8 cellular contexts compared by ENCODE assay signal in the genomic region with DNA sequence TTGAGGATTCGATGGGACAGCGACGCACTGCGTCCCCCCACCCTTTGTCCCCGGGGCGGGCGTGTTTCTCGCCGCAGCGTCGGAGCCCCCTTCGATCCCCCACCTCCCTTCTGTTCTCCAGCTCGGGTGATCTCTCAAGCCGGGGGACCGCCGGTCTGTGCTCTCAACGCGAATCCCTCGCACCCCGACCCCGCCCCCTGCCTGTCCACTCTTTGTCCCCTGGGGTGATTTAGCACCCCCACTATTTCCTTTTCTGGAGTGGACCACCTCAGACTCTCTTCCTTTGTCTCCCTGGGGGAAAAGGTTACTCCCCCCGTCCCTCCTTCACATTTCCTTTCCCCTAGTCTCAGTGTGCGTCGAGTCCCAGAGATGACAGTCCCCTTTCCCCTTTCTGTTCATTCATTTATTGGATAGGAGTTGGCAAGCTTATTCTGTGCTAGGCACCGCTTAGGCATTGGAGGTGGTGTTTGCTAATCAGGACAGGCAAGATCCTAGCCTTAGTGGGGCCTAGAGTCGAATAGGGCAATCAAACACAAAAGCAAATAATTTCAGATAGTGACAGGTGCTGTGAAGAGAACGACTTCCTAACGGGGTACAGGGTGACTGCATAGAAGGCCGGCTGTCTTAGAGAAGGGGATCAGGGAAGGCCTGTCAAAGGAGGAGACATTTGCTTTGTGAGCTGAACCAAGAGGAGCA. TPM values are rescaled to one million over a fixed set of nuclear protein-coding genes. Genes with fewer than 3 reads are reported as not detected.
DNase-seq lines count a peak whose midpoint lies in the region; ATAC-seq and TF ChIP-seq lines count a peak whose summit lies in the region.

No MANE protein-coding gene starts in this region.

- H3K4me1 ChIP-seq in foreskin keratinocyte = peaks cover 10% of the 10 kb centered on the region

- peaks cover 61% of the 10 kb centered on the region for H3K4me1 Mint-ChIP-seq in CD14-positive monocyte
- peaks cover 31% of the 10 kb centered on the region for H3K4me1 Mint-ChIP-seq in progenitor cell of endocrine pancreas (ENCODE audit: low read depth)

- ATAC-seq in HG03064 (IDR thresholded peaks at IDR 0.05; ENCODE audit: low read depth, unreplicated experiment) = peak; percentile 4
- no peak for ATAC-seq in foreskin keratinocyte
- no peak for ATAC-seq in HG02798 (IDR thresholded peaks at IDR 0.05; ENCODE audit: poor library complexity, unreplicated experiment)
- ATAC-seq in GM21515 (IDR thresholded peaks at IDR 0.05; ENCODE audit: unreplicated experiment) = no peak

- H3K36me3 Mint-ChIP-seq in CD14-positive monocyte (peaks cover 12 to 15% of the 10 kb centered on the region in 2 donors), progenitor cell of endocrine pancreas (ENCODE audit: insufficient read depth) (no peaks in the 10 kb centered on the region)

- H3K27me3 Mint-ChIP-seq in CD14-positive monocyte (ENCODE audit: low read depth in 3 of 3) (peaks cover 0 to 7% (median 3%) of the 10 kb centered on the region in 3 donors), progenitor cell of endocrine pancreas (no peaks in the 10 kb centered on the region)

- DNase-seq in CD14-positive monocyte (ENCODE audit: low spot score) (no peak), foreskin keratinocyte (no peak), progenitor cell of endocrine pancreas (ENCODE audit: low spot score, unreplicated experiment) (no peak), UCSD-AML1 (lab: John Stamatoyannopoulos, UW; ENCODE audit: unreplicated experiment) (no peak)
- DNase-seq in activated CD8-positive, alpha-beta memory T cell treated with anti-CD3 and anti-CD28 coated beads for 24 hours = peak; percentile 63

- H3K27ac ChIP-seq in foreskin keratinocyte = peak overlapping the region; percentile 82

- H3K9me3 Mint-ChIP-seq in CD14-positive monocyte (peaks cover 0 to 5% (median 0%) of the 10 kb centered on the region in 7 donors), progenitor cell of endocrine pancreas (ENCODE audit: low read depth) (no peaks in the 10 kb centered on the region)

- H3K27ac Mint-ChIP-seq in CD14-positive monocyte (peak overlapping the region; percentile 87 to 99 (median 98)), progenitor cell of endocrine pancreas (peak overlapping the region; percentile 94)

- intact Hi-C loops in CD14-positive monocyte (cut with micrococcal nuclease) = loop anchor here in 1 of 2 donors (1.0 to 5.0 kb wide), 2 partner anchors 13 to 36 kb away; no protein-coding TSS in a partner anchor

- H3K4me3 Mint-ChIP-seq in CD14-positive monocyte = peak overlapping the region; percentile 95 to 96
- peak overlapping the region; percentile 91 for H3K4me3 Mint-ChIP-seq in progenitor cell of endocrine pancreas (ENCODE audit: low read depth)

- TF ChIP-seq CTCF in CD14-positive monocyte (IDR thresholded peaks at IDR 0.05) (no peak), foreskin keratinocyte (conservative IDR thresholded peaks at IDR 0.05) (no peak), progenitor cell of endocrine pancreas (IDR thresholded peaks at IDR 0.05; ENCODE audit: unreplicated experiment) (no peak)

- H3K27me3 ChIP-seq in foreskin keratinocyte = no peaks in the 10 kb centered on the region

RNA-seq across cellular contexts. Expression of a gene that starts 0.7 kb away (rescaled TPM):
- 10 to 100 TPM; 12.4 to 19.1 TPM for polyA plus RNA-seq in CD14-positive monocyte
- 74.3 and 80.5 TPM in 2 replicates for total RNA-seq in foreskin keratinocyte
- polyA plus RNA-seq in foreskin keratinocyte = 48.8 and 49.9 TPM in 2 replicates
- 26.0 and 27.7 TPM in 2 replicates for total RNA-seq in progenitor cell of endocrine pancreas
